In the genomic region with DNA sequence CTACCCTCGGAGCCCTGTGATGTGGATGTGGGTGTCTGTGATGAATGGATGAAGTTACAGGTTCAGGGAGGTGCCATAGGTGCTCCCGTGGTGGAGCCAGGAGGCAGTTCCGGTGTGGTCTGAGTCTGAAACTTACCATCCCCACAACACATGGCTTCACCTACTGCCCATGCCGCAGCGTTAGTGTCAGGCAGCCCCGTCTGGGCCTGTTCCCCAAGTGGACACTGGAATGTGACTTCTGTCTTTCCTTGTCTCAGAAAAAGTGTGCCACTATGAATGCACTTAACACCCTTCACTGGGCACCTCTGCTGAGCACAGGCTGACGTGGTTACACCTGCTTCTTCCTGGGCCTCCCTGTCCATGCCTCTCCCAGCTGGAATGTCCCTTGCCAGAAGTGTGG, we compare ENCODE assay signal across 1 cellular context.
TF ChIP-seq lines count a peak whose summit lies in the region.

No MANE protein-coding gene starts in this region.

TF ChIP-seq in H1, 55 proteins besides CTCF, POLR2A, EP300 and RAD21:
- TF ChIP-seq POLR2AphosphoS5 (IDR thresholded peaks at IDR 0.05; ENCODE audit: low read depth, low read length): no peak
- no peak for TF ChIP-seq RNF2 (IDR thresholded peaks at IDR 0.05; ENCODE audit: borderline replicate concordance, low read depth, low read length, missing control alignments, poor library complexity, severe bottlenecking)
- TF ChIP-seq GTF2F1 (IDR thresholded peaks at IDR 0.05; ENCODE audit: borderline replicate concordance, low read depth, low read length): no peak
- TF ChIP-seq RFX5 (IDR thresholded peaks at IDR 0.05; ENCODE audit: borderline replicate concordance, low read depth, low read length): no peak
- TF ChIP-seq, protein P1, sequence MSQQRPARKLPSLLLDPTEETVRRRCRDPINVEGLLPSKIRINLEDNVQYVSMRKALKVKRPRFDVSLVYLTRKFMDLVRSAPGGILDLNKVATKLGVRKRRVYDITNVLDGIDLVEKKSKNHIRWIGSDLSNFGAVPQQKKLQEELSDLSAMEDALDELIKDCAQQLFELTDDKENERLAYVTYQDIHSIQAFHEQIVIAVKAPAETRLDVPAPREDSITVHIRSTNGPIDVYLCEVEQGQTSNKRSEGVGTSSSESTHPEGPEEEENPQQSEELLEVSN (IDR thresholded peaks at IDR 0.05): no peak
- no peak for TF ChIP-seq RBBP5 (IDR thresholded peaks at IDR 0.05; ENCODE audit: borderline replicate concordance, low read depth, low read length)
- no peak for TF ChIP-seq TEAD4 (IDR thresholded peaks at IDR 0.05; ENCODE audit: low read depth, low read length)
- no peak for TF ChIP-seq CHD2 (IDR thresholded peaks at IDR 0.05; ENCODE audit: low read length)
- no peak for TF ChIP-seq BRCA1 (IDR thresholded peaks at IDR 0.05; ENCODE audit: low read depth, low read length)
- no peak for TF ChIP-seq SRF (IDR thresholded peaks at IDR 0.05; ENCODE audit: low read depth, low read length)
- no peak for TF ChIP-seq SAP30 (IDR thresholded peaks at IDR 0.05; ENCODE audit: insufficient read depth, insufficient replicate concordance, low read length)
- no peak for TF ChIP-seq BACH1 (IDR thresholded peaks at IDR 0.05; ENCODE audit: low read length)
- no peak for TF ChIP-seq TCF12 (IDR thresholded peaks at IDR 0.05; ENCODE audit: low read depth, low read length)
